ENCODE assay signal across 14 cellular contexts in the genomic region with DNA sequence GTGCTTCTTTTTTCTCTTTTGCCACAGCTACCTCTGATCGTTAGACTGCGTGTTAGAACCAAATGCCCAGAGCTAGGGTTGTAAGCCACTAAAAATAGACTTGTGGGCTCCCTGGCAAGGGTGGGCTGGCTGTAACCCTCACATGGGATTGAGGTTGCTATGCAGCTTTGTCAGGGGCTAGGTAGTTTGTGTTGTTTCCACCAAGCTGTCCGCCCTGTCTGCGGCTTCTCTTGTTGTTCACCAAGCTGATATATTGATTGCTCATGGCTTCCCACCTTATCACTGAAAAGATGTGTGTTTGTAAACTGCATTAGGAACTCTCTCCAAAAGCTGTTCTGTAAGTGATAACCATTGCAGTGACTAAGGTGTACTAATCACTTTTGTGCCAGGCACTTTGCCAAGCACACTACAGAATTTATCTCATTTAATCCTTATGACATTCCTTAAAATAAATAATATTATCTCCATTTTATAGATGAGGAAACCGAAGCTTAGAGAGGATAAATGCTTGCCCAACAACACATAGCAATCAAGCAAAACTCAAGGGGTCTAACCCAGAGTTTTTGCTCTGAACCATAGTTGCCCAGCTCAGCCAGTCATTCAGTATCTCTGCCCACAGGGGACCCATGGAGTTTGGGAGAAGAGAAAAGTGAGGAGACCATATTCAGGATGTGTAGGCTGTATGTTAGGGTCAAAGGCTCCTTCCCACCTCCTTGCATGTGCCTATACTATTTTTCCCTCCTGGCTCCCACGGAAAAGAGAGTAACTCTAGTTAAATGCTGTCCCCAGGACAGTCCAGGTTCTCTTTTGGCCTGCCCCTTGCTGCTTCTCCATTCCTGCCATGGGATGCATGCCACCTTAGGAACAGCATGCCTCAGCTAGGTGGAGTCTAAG. TPM values are rescaled to one million over a fixed set of nuclear protein-coding genes. Genes with fewer than 3 reads are reported as not detected.
DNase-seq lines count a peak whose midpoint lies in the region; ATAC-seq and TF ChIP-seq lines count a peak whose summit lies in the region.
"Had no signal": no experiment of that assay in that cellular context is flagged by ENCODE, and none has a peak within 500 bp of the region (broad histone marks: within the 10 kb centered on the region; RNA-seq: fewer than 3 reads in every experiment).

No MANE protein-coding gene starts in this region.

- no peaks in the 10 kb centered on the region for H3K9me2 ChIP-seq in neural cell (ENCODE audit: insufficient read depth, low read length)

- H4K8ac ChIP-seq in IMR-90 (ENCODE audit: low read depth in 2 of 2, low read length in 2 of 2) = peak overlapping the region in 1 of 2 experiments; percentile 0; a peak in 1 of 4 replicates

- H3K4me1 ChIP-seq in IMR-90 (ENCODE audit: control insufficient read depth, insufficient read depth, low read length) (peaks cover 17% of the 10 kb centered on the region), endodermal cell (ENCODE audit: control insufficient read depth, insufficient read depth, low read length) (peaks cover 6% of the 10 kb centered on the region)

- no peaks in the 10 kb centered on the region for H3K4me1 Mint-ChIP-seq in endodermal cell

- H3K27me3 Mint-ChIP-seq in endodermal cell (ENCODE audit: insufficient read depth) = no peaks in the 10 kb centered on the region
- H3K27me3 Mint-ChIP-seq: activated naive CD8-positive, alpha-beta T cell had no signal

- H4K20me1 ChIP-seq in IMR-90 (ENCODE audit: insufficient read depth, low read length) (no peaks in the 10 kb centered on the region), neural cell (ENCODE audit: insufficient read depth) (no peaks in the 10 kb centered on the region)

- no peak for TF ChIP-seq EP300 in neural cell (conservative IDR thresholded peaks at IDR 0.05; ENCODE audit: poor library complexity, severe bottlenecking)

- no peak overlapping the region for H3K56ac ChIP-seq in IMR-90 (ENCODE audit: extremely low read depth, insufficient read depth, low read length)

- no peak for DNase-seq in IMR-90
- no peak for DNase-seq in caudate nucleus (lab: John Stamatoyannopoulos, UW)
- no peak for DNase-seq in endodermal cell
- no peak for DNase-seq in NCI-H226
- DNase-seq in NCI-H2227 treated with DMSO at 0.1 percent for 48 hours (lab: John Stamatoyannopoulos, UW) = no peak
- DNase-seq: activated CD8-positive, alpha-beta memory T cell treated with anti-CD3 and anti-CD28 coated beads, Interleukin-2, amount 10 ng/mL, durations not matched to agents 7 days and 5 days; CD8-positive, alpha-beta T cell; stimulated activated CD4-positive, alpha-beta T cell treated with anti-CD3 and anti-CD28 coated beads, Interleukin-4, amount 100 ng/mL, for 1 hour; upper lobe of right lung had no signal

- H3F3A ChIP-seq in neural cell (ENCODE audit: insufficient read depth, low read length, poor library complexity, severe bottlenecking) = peaks cover 7% of the 10 kb centered on the region

- no peak overlapping the region for H2BK5ac ChIP-seq in IMR-90 (ENCODE audit: low read depth, low read length, poor library complexity, severe bottlenecking)

- in situ Hi-C loops in IMR-90 (cut with MboI; ENCODE audit: low sequenced_read_pairs) = no loop called here

- no peak overlapping the region for H3K4me3 ChIP-seq in IMR-90 (ENCODE audit: insufficient read depth, low read depth, low read length)
- H3K4me3 ChIP-seq in neural cell (ENCODE audit: low read length) = no peak overlapping the region
- H3K4me3 ChIP-seq in endodermal cell (ENCODE audit: low read length) = no peak overlapping the region
- H3K4me3 ChIP-seq: SJSA1, upper lobe of right lung had no signal

- H3K36me3 ChIP-seq in IMR-90 (ENCODE audit: control insufficient read depth, insufficient read depth, low read length) = no peaks in the 10 kb centered on the region
- H3K36me3 ChIP-seq in neural cell (ENCODE audit: insufficient read depth, low read length) = no peaks in the 10 kb centered on the region
- H3K36me3 ChIP-seq in endodermal cell (ENCODE audit: control insufficient read depth, insufficient read depth, low read length) = no peaks in the 10 kb centered on the region
- H3K36me3 ChIP-seq: SJSA1, upper lobe of right lung had no signal

- H3K18ac ChIP-seq in IMR-90 (ENCODE audit: low read depth, low read length) = peak overlapping the region; percentile 58

- ATAC-seq in IMR-90 (ENCODE audit: low read depth) (no peak), HG03432 (IDR thresholded peaks at IDR 0.05; ENCODE audit: unreplicated experiment) (no peak)
- ATAC-seq: activated CD8-positive, alpha-beta memory T cell treated with anti-CD3 and anti-CD28 coated beads, Interleukin-2, amount 10 ng/mL, durations not matched to agents 7 days and 5 days; CD8-positive, alpha-beta T cell; upper lobe of right lung had no signal

- peak overlapping the region; percentile 55 for H2BK120ac ChIP-seq in IMR-90 (ENCODE audit: low read depth, low read length)

- 100% methylated on average over 1 of the region's 6 CpGs; no CpG with 5 or more reads in 1 of the 2 experiments for WGBS in IMR-90 (ENCODE audit: extremely low coverage in 2 of 2, insufficient read length in 1 of 2), 2 experiments
- 91 to 92% methylated on average over 4 to 6 of the region's 6 CpGs for WGBS in endodermal cell (ENCODE audit: insufficient coverage in 1 of 2, insufficient read length in 1 of 2), 2 experiments

- no TSS peak for BruUV-seq in IMR-90 (replicated peaks; lab: Mats Ljungman, UMichigan)

- H3K9me1 ChIP-seq in IMR-90 (ENCODE audit: insufficient read depth, low read length) = peaks cover 13% of the 10 kb centered on the region

- intact Hi-C loops in IMR-90 (cut with micrococcal nuclease) = no loop called here

- peak overlapping the region; percentile 58; the same call in 1 of the 2 replicates for H2BK20ac ChIP-seq in IMR-90 (ENCODE audit: low read depth, low read length)

- H3K4me2 ChIP-seq in IMR-90 (ENCODE audit: low read depth, low read length) = no peak overlapping the region
- H3K4me2 ChIP-seq in neural cell (ENCODE audit: low read length) = no peak overlapping the region

- no peaks in the 10 kb centered on the region for H3K9me3 Mint-ChIP-seq in endodermal cell
- H3K9me3 Mint-ChIP-seq: CD8-positive, alpha-beta T cell had no signal

- H3K36me3 Mint-ChIP-seq in endodermal cell (ENCODE audit: low read depth) = no peaks in the 10 kb centered on the region
- H3K36me3 Mint-ChIP-seq: activated naive CD8-positive, alpha-beta T cell; CD8-positive, alpha-beta T cell had no signal

- H3K4ac ChIP-seq in IMR-90 (ENCODE audit: low read depth, low read length) = peak overlapping the region; percentile 40; the same call in 1 of the 2 replicates

- H3K79me2 ChIP-seq in neural cell (replicated peaks; ENCODE audit: insufficient read depth, low read length) = no peaks in the 10 kb centered on the region

- peak overlapping the region; percentile 52 for H3K14ac ChIP-seq in IMR-90 (replicated peaks; ENCODE audit: low read depth, low read length)

- H3K23ac ChIP-seq in IMR-90 (ENCODE audit: low read depth, low read length) = no peak overlapping the region

- H3K27me3 ChIP-seq in IMR-90 (ENCODE audit: control insufficient read depth, insufficient read depth, low read length) (no peaks in the 10 kb centered on the region), neural cell (ENCODE audit: insufficient read depth, low read depth, low read length) (no peaks in the 10 kb centered on the region), endodermal cell (ENCODE audit: control insufficient read depth, insufficient read depth, low read length, poor library complexity, severe bottlenecking) (no peaks in the 10 kb centered on the region)
- H3K27me3 ChIP-seq: SJSA1, upper lobe of right lung had no signal

- CTCF ChIA-PET in IMR-90 (lab: Yijun Ruan, JAX) = interaction anchor here (1.8 kb wide), 1 partner anchor 76 kb away, joined by 4 read pairs; no protein-coding TSS in a partner anchor

- H3K27ac Mint-ChIP-seq in endodermal cell = no peak overlapping the region
- H3K27ac Mint-ChIP-seq: activated CD8-positive, alpha-beta memory T cell treated with anti-CD3 and anti-CD28 coated beads, Interleukin-2, amount 10 ng/mL, durations not matched to agents 7 days and 5 days; activated naive CD8-positive, alpha-beta T cell; CD8-positive, alpha-beta T cell had no signal

- H3K9me3 ChIP-seq in IMR-90 (ENCODE audit: control insufficient read depth, insufficient read depth, low read length) (no peaks in the 10 kb centered on the region), neural cell (ENCODE audit: low read length) (no peaks in the 10 kb centered on the region), endodermal cell (ENCODE audit: control insufficient read depth, low read length) (no peaks in the 10 kb centered on the region)
- H3K9me3 ChIP-seq: SJSA1, upper lobe of right lung had no signal

- H3K9ac ChIP-seq in IMR-90 (ENCODE audit: low read depth, low read length) (no peak overlapping the region), neural cell (ENCODE audit: low read length) (no peak overlapping the region), endodermal cell (ENCODE audit: extremely low read depth, low read length, poor library complexity, severe bottlenecking) (no peak overlapping the region)

- no peak overlapping the region for H3K4me3 Mint-ChIP-seq in endodermal cell
- H3K4me3 Mint-ChIP-seq: activated CD8-positive, alpha-beta memory T cell treated with anti-CD3 and anti-CD28 coated beads, Interleukin-2, amount 10 ng/mL, durations not matched to agents 7 days and 5 days; activated naive CD8-positive, alpha-beta T cell; CD8-positive, alpha-beta T cell had no signal

- no peak overlapping the region for H2AFZ ChIP-seq in IMR-90 (replicated peaks; ENCODE audit: low read length, poor library complexity)
- H2AFZ ChIP-seq in neural cell (ENCODE audit: low read depth, low read length) = no peak overlapping the region

- peak overlapping the region; percentile 49 for H2AK5ac ChIP-seq in IMR-90 (ENCODE audit: low read depth, low read length)

- peak overlapping the region; percentile 29 for H2AK9ac ChIP-seq in IMR-90 (replicated peaks; ENCODE audit: low read depth, low read length, poor library complexity)

- POLR2A ChIA-PET in IMR-90 (lab: Charles Lee; ENCODE audit: unreplicated experiment) = no interaction called here

- TF ChIP-seq POLR2A in IMR-90 (IDR thresholded peaks at IDR 0.05; ENCODE audit: low read depth, low read length) = no peak

- H2BK15ac ChIP-seq in IMR-90 (ENCODE audit: low read depth, low read length) = peak overlapping the region; percentile 44; the same call in 2 of the 3 replicates

- TF ChIP-seq CTCF in C4-2B (conservative IDR thresholded peaks at IDR 0.05) = no peak
- TF ChIP-seq CTCF in IMR-90 (conservative IDR thresholded peaks at IDR 0.05; ENCODE audit: low read depth, low read length) = no peak
- TF ChIP-seq CTCF in neural cell (IDR thresholded peaks at IDR 0.05; ENCODE audit: poor library complexity, severe bottlenecking) = no peak
- no peak for TF ChIP-seq CTCF in endodermal cell (conservative IDR thresholded peaks at IDR 0.05)

- H4K5ac ChIP-seq in IMR-90 (ENCODE audit: low read depth, low read length) = peak overlapping the region; percentile 32

- peak overlapping the region; percentile 9 for H3K27ac ChIP-seq in C4-2B
- H3K27ac ChIP-seq in IMR-90 (ENCODE audit: insufficient read depth, low read length) = no peak overlapping the region
- peak overlapping the region; percentile 18 for H3K27ac ChIP-seq in caudate nucleus (ENCODE audit: low read depth, low read length)
- H3K27ac ChIP-seq in neural cell (ENCODE audit: low read length) = peak overlapping the region; percentile 99
- H3K27ac ChIP-seq in endodermal cell (ENCODE audit: low read depth, low read length) = no peak overlapping the region
- H3K27ac ChIP-seq: SJSA1 had no signal

- dilution Hi-C loops in IMR-90 (cut with HindIII; ENCODE audit: low sequenced_read_pairs, unreplicated experiment) = no loop called here

- no peaks in the 10 kb centered on the region for H3K79me1 ChIP-seq in IMR-90 (ENCODE audit: low read depth in 1 of 2, low read length in 2 of 2)

- TF ChIP-seq RAD21 in IMR-90 (IDR thresholded peaks at IDR 0.05; ENCODE audit: low read length) = no peak
- no peak for TF ChIP-seq RAD21 in neural cell (conservative IDR thresholded peaks at IDR 0.05)

- peak overlapping the region; percentile 23 for H4K91ac ChIP-seq in IMR-90 (ENCODE audit: insufficient read depth, low read depth, low read length)

RNA-seq across cellular contexts. Expression of gene TARBP1, which starts 42.2 kb away (rescaled TPM):
- 10.6 and 12.8 TPM in 2 replicates for total RNA-seq in IMR-90 (2012; rRNA removed)
- polyA plus RNA-seq in IMR-90 (2012; rRNA removed) = 16.0 and 17.7 TPM in 2 replicates
- 2.9 and 4.6 TPM in 2 replicates for polyA plus RNA-seq in IMR-90 (2012; cell fraction: cytosol; rRNA removed)
- 20.3 and 133 TPM in 2 replicates for polyA plus RNA-seq in IMR-90 (2012; cell fraction: nucleus; rRNA removed; ENCODE audit: low replicate concordance)
- polyA plus RNA-seq in neural cell = 267 and 329 TPM in 2 replicates
- polyA minus RNA-seq in neural cell = 126 and 133 TPM in 2 replicates
- 10 to 100 TPM; 45.3 to 62.4 TPM for total RNA-seq in endodermal cell
- 44.1 TPM for polyA plus RNA-seq in endodermal cell (2013, experiment 1 of 2)
- 34.9 TPM for polyA plus RNA-seq in endodermal cell (2013, experiment 2 of 2)

Comparison
In these comparisons a context has a peak if more than half of its experiments do, and no peak if none do; other contexts are left out.
1. H3K27ac ChIP-seq: peak in C4-2B (single experiment), caudate nucleus (single experiment) and neural cell (single experiment); none in IMR-90 (single experiment) and endodermal cell (single experiment).